Comparison of ENCODE assay signal across 8 cellular contexts in the genomic region with DNA sequence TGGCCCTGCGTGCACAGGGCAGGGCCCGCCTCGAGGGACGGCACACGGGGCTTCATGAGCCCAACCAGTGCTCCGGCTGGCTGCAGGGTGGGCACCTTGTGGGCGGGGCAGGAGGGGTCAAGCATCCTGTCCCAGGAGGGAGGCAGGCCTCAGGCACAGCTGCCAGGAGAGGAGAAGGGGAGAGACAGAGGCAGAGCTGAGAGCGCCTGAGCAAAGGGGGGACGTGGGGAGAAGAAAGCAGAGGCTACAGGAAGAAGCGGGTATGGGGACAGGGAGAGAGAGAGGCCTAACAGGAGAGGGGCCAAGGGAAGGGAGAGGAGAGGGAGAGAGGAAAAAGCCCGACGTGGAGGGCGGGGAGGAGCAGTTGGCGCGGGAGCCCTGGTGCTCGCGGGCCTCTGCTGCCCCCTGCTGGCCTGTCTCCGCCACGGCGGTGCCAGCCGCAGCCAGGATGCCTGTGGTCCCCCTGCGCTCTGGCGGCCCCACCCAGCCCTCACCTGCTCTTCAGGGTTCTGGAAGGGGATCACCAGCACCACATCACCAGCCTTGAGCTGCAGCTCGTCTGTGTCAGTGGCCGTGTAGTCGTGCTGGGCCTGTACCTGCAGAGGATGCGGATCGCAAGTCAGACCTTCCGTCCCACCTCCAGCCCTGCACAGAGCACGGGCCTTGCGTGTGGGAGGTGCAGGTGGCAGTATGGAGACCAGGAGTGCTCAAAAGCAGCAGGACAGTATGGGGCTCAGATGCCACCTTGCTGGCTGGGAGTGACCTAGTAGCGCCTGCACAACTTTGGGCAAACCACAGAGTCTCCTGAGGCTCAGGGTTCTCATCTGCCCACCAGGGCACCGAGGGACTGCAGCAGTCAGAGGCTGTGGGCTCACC. TPM values are rescaled to one million over a fixed set of nuclear protein-coding genes. Genes with fewer than 3 reads are reported as not detected.
A peak's percentile ranks its signal among the peaks of the same experiment; 100 is the strongest.
DNase-seq lines count a peak whose midpoint lies in the region; ATAC-seq and TF ChIP-seq lines count a peak whose summit lies in the region.

No MANE protein-coding gene starts in this region.

- H3K4me3 ChIP-seq in DOHH2 (ENCODE audit: low read length) = no peak overlapping the region
- no peak overlapping the region for H3K4me3 ChIP-seq in spleen

- H3K27me3 ChIP-seq in DOHH2 (ENCODE audit: control insufficient read depth, low read length) (no peaks in the 10 kb centered on the region), spleen (replicated peaks in 1 of 7) (no peaks in the 10 kb centered on the region)

- H4K20me1 ChIP-seq in DOHH2 (ENCODE audit: control insufficient read depth, insufficient read depth, low read depth, low read length) = no peaks in the 10 kb centered on the region

- H3K9me3 ChIP-seq in DOHH2 (ENCODE audit: control insufficient read depth, insufficient read depth, low read length) (peaks cover 6% of the 10 kb centered on the region; the same call in 1 of the 2 replicates), spleen (no peaks in the 10 kb centered on the region)

- H3K4me2 ChIP-seq in DOHH2 (ENCODE audit: low read length) = no peak overlapping the region

- no peaks in the 10 kb centered on the region for H3K4me1 ChIP-seq in DOHH2 (ENCODE audit: control insufficient read depth, low read length)
- peaks cover 0 to 25% (median 12%) of the 10 kb centered on the region in 6 donors for H3K4me1 ChIP-seq in spleen

- WGBS in spleen, 5 donors = 34 to 46% (median 44%) methylated on average over 24 to 33 of the region's 33 CpGs

- no peaks in the 10 kb centered on the region for H3K9me2 ChIP-seq in DOHH2 (replicated peaks; ENCODE audit: control insufficient read depth, low read length)

- intact Hi-C loops in spleen (cut with DNase I; ENCODE audit: low total_unique reads) = no loop called here

- H3F3A ChIP-seq in DOHH2 (ENCODE audit: control insufficient read depth, insufficient read depth) = no peaks in the 10 kb centered on the region

- peak; percentile 63 for ATAC-seq in GM21723 (IDR thresholded peaks at IDR 0.05; ENCODE audit: unreplicated experiment)
- ATAC-seq in GM18505 (IDR thresholded peaks at IDR 0.05; ENCODE audit: unreplicated experiment) = no peak

- H3K27ac ChIP-seq in DOHH2 (ENCODE audit: low read depth, low read length) = no peak overlapping the region
- peak overlapping the region in 1 of 8 donors; percentile 13 for H3K27ac ChIP-seq in spleen

- TF ChIP-seq POLR2A in spleen (IDR thresholded peaks at IDR 0.05) (no peak), GM18505 (IDR thresholded peaks at IDR 0.05; ENCODE audit: borderline replicate concordance, extremely low read depth, insufficient read depth, insufficient read length) (no peak)

- peak; percentile 28 for DNase-seq in M059J (ENCODE audit: low read depth)
- peak; percentile 39 to 52 (median 45) for DNase-seq in T-helper 2 cell
- DNase-seq in anterior cingulate cortex (lab: John Stamatoyannopoulos, UW) = peak in 42 of 58 donors; percentile 26 to 79 (median 57)
- DNase-seq in hepatic stellate cell (ENCODE audit: low spot score) = peak; percentile 87
- peak; percentile 89 for DNase-seq in spleen

- TF ChIP-seq CTCF in DOHH2 (IDR thresholded peaks at IDR 0.05; ENCODE audit: low read depth, low read length, poor library complexity, severe bottlenecking) (peak; percentile 92), spleen (IDR thresholded peaks at IDR 0.05 in 8 of 11, conservative IDR thresholded peaks at IDR 0.05 in 3 of 11) (peak; percentile 77 to 98 (median 92))

- H3K79me2 ChIP-seq in DOHH2 (ENCODE audit: control insufficient read depth, low read length) = no peaks in the 10 kb centered on the region

- H3K36me3 ChIP-seq in DOHH2 (ENCODE audit: control insufficient read depth, low read length) (no peaks in the 10 kb centered on the region), spleen (peaks cover 6 to 83% (median 24%) of the 10 kb centered on the region in 6 donors)

RNA-seq across cellular contexts. Expression of a gene that starts 56.8 kb away (rescaled TPM):
- 36.3 and 51.1 TPM in 2 replicates for total RNA-seq in M059J (2014; rRNA removed; shearing (Covaris generic))
- 100 to 1,000 TPM in 2 of 7 donors, 10 to 100 TPM in 5; 60.0 to 123 (median 68.8) TPM for total RNA-seq in spleen
- 100 to 1,000 TPM in 1 of 3 donors, 10 to 100 TPM in 2; 57.2 to 106 (median 71.9) TPM for polyA plus RNA-seq in spleen

Comparison
In these comparisons a context has a peak if more than half of its experiments do, and no peak if none do; other contexts are left out.
1. DNase-seq: peak in every context shown above with its lines; median percentile 89 in spleen; 87 in hepatic stellate cell; 57 in anterior cingulate cortex; 45 in T-helper 2 cell; 28 in M059J.